ENCODE assay signal across 26 cellular contexts in the genomic region with DNA sequence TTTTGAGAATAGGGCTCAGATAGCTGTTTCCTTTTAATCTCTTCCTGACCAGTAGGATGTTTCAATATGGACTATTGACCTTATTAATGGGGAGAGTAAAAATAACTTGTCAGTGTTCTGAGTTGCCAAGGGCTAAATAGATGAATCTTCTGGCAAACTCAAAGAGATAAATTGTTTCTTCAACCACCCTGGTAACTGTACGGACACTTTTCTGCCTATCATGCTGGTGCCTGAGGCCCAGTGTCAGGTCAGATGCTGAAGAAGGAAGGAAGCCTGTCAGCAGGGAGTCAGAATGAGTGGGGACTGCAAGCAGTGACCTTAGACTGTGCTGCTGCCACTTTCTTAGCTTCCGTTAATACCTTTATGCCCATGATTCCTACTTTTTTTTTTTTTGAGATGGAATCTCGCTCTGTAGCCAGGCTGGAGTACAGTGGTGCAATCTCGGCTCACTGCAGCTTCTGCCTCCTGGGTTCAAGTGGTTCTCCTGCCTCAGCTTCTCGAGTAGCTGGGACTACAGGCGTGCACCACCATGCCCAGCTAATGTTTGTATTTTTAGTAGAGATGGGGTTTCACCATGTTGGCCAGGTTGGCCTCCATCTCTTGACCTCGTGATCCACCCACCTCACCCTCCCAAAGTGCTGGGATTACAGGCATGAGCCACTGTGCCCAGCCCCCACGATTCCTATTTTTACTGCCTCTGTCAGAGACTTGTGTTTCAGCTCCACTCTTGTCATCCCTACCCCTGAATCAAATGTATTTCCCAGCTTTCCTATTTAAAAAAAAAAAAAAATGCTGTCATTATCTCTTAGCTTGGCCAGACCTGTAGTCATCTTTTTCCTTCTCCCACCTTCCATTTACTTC. TPM values are rescaled to one million over a fixed set of nuclear protein-coding genes. Genes with fewer than 3 reads are reported as not detected.
DNase-seq lines count a peak whose midpoint lies in the region; ATAC-seq, FAIRE-seq and TF ChIP-seq lines count a peak whose summit lies in the region.
"Had no signal": no experiment of that assay in that cellular context is flagged by ENCODE, and none has a peak within 500 bp of the region (broad histone marks: within the 10 kb centered on the region; RNA-seq: fewer than 3 reads in every experiment).

No MANE protein-coding gene starts in this region.

- peak overlapping the region in 2 of 11 experiments; percentile 10 to 30; a peak in 2 of 22 replicates for H3K9ac ChIP-seq in BLaER1 treated with 17β-estradiol and CSF1 and Interleukin-3, amounts not matched to agents 10 nM and 100 nM

- peaks cover 4 to 60% (median 19%) of the 10 kb centered on the region in 3 donors for H3K36me3 Mint-ChIP-seq in CD8-positive, alpha-beta memory T cell
- peaks cover 75% of the 10 kb centered on the region for H3K36me3 Mint-ChIP-seq in activated CD8-positive, alpha-beta T cell treated with anti-CD3 and anti-CD28 coated beads, Interleukin-2, amount 10 ng/mL, durations not matched to agents 7 days and 5 days (ENCODE audit: low read depth)
- H3K36me3 Mint-ChIP-seq in natural killer cell treated with Interleukin-12 subunit alpha and Interleukin-12 subunit beta and Interleukin-15 and Interleukin-18, amount 100 ng/mL, for 72 hours, result peaks cover 32% of the 10 kb centered on the region

- peaks cover 37 to 84% (median 67%) of the 10 kb centered on the region in 10 experiments for H3K4me1 ChIP-seq in BLaER1 treated with 17β-estradiol and CSF1 and Interleukin-3, amounts not matched to agents 10 nM and 100 nM
- H3K4me1 ChIP-seq in CD8-positive, alpha-beta memory T cell (ENCODE audit: insufficient read depth, low read length), result peaks cover 45% of the 10 kb centered on the region
- H3K4me1 ChIP-seq: SJSA1 had no signal

- peak overlapping the region in 6 of 8 donors; percentile 7 to 85 (median 46) for H3K27ac Mint-ChIP-seq in CD8-positive, alpha-beta memory T cell
- peak overlapping the region; percentile 32 for H3K27ac Mint-ChIP-seq in activated CD8-positive, alpha-beta T cell treated with anti-CD3 and anti-CD28 coated beads, Interleukin-2, amount 10 ng/mL, durations not matched to agents 7 days and 5 days
- H3K27ac Mint-ChIP-seq in natural killer cell treated with Interleukin-12 subunit alpha and Interleukin-12 subunit beta and Interleukin-15 and Interleukin-18, amount 100 ng/mL, for 72 hours, result peak overlapping the region; percentile 68 to 83
- H3K27ac Mint-ChIP-seq: activated T-helper 17 cell treated with anti-CD3 and anti-CD28 coated beads, Interleukin-2, amount 50 U/mL, for 72 hours; GM23338; HFFc6; WTC11 had no signal

- intact Hi-C loops in head of caudate nucleus (cut with DNase I), result no loop called here

- H4K20me1 ChIP-seq in BLaER1 treated with 17β-estradiol and CSF1 and Interleukin-3, amounts not matched to agents 10 nM and 100 nM, result peaks cover 3 to 100% (median 16%) of the 10 kb centered on the region in 11 experiments; a peak in 15 of 22 replicates

- H3K27ac ChIP-seq in BLaER1 treated with 17β-estradiol and CSF1 and Interleukin-3, amounts not matched to agents 10 nM and 100 nM, result peak overlapping the region in 8 of 11 experiments; percentile 13 to 86 (median 76); a peak in 12 of 22 replicates
- no peak overlapping the region for H3K27ac ChIP-seq in CD8-positive, alpha-beta memory T cell (ENCODE audit: low read depth, low read length)
- H3K27ac ChIP-seq: C4-2B, gastroesophageal sphincter, HL-60, SJSA1 had no signal

- H3K4me3 ChIP-seq in BLaER1 treated with 17β-estradiol and CSF1 and Interleukin-3, amounts not matched to agents 10 nM and 100 nM, result no peak overlapping the region
- H3K4me3 ChIP-seq in CD8-positive, alpha-beta memory T cell (ENCODE audit: low read length), result no peak overlapping the region
- H3K4me3 ChIP-seq: gastroesophageal sphincter, GM23338, SJSA1 had no signal

- no peak for ATAC-seq in activated CD8-positive, alpha-beta T cell treated with anti-CD3 and anti-CD28 coated beads, Interleukin-2, amount 10 ng/mL, durations not matched to agents 7 days and 5 days
- ATAC-seq in natural killer cell treated with Interleukin-12 subunit alpha and Interleukin-12 subunit beta and Interleukin-15 and Interleukin-18, amount 100 ng/mL, for 72 hours, result no peak
- ATAC-seq: activated T-helper 17 cell treated with anti-CD3 and anti-CD28 coated beads, Interleukin-2, amount 50 U/mL, for 72 hours; gastroesophageal sphincter; GM23338; left lobe of liver; WTC11 had no signal

- DNase-seq in CD8-positive, alpha-beta memory T cell, result no peak
- no peak for DNase-seq in activated CD8-positive, alpha-beta T cell treated with anti-CD3 and anti-CD28 coated beads, Interleukin-2, amount 10 ng/mL, durations not matched to agents 7 days and 5 days
- no peak for DNase-seq in natural killer cell treated with Interleukin-12 subunit alpha and Interleukin-12 subunit beta and Interleukin-15 and Interleukin-18, amount 100 ng/mL, for 72 hours (ENCODE audit: low spot score)
- DNase-seq in C1 segment of cervical spinal cord (lab: John Stamatoyannopoulos, UW) (no peak), head of caudate nucleus (no peak), GM12892 (ENCODE audit: insufficient read length) (no peak), CD1c-positive myeloid dendritic cell (ENCODE audit: extremely low spot score) (no peak)
- DNase-seq: activated CD4-positive, alpha-beta T cell treated with anti-CD3 and anti-CD28 coated beads, Interleukin-2, amount 50 U/mL, for 1 hour; activated naive CD4-positive, alpha-beta T cell treated with anti-CD3 and anti-CD28 coated beads, Interleukin-2, amount 50 U/mL, for 16 hours; EL; HFFc6; Karpas-422; NCI-H1436; NCI-H446 treated with DMSO at 0.1 percent for 48 hours; substantia nigra had no signal

- H3K9me3 Mint-ChIP-seq in CD8-positive, alpha-beta memory T cell, result no peaks in the 10 kb centered on the region
- H3K9me3 Mint-ChIP-seq in activated CD8-positive, alpha-beta T cell treated with anti-CD3 and anti-CD28 coated beads, Interleukin-2, amount 10 ng/mL, durations not matched to agents 7 days and 5 days (ENCODE audit: insufficient read depth), result no peaks in the 10 kb centered on the region
- no peaks in the 10 kb centered on the region for H3K9me3 Mint-ChIP-seq in natural killer cell treated with Interleukin-12 subunit alpha and Interleukin-12 subunit beta and Interleukin-15 and Interleukin-18, amount 100 ng/mL, for 72 hours
- H3K9me3 Mint-ChIP-seq: activated T-helper 17 cell treated with anti-CD3 and anti-CD28 coated beads, Interleukin-2, amount 50 U/mL, for 72 hours; GM23338; HFFc6; T-helper 1 cell treated with Interleukin-12 subunit alpha and Interleukin-12 subunit beta and Interleukin-4 antibody, amounts not matched to agents 30 μg/mL and 1 μg/mL, for 36 hours; WTC11 had no signal

- H3K27me3 Mint-ChIP-seq in CD8-positive, alpha-beta memory T cell, result no peaks in the 10 kb centered on the region
- H3K27me3 Mint-ChIP-seq in activated CD8-positive, alpha-beta T cell treated with anti-CD3 and anti-CD28 coated beads, Interleukin-2, amount 10 ng/mL, durations not matched to agents 7 days and 5 days (ENCODE audit: low read depth), result no peaks in the 10 kb centered on the region
- H3K27me3 Mint-ChIP-seq in natural killer cell treated with Interleukin-12 subunit alpha and Interleukin-12 subunit beta and Interleukin-15 and Interleukin-18, amount 100 ng/mL, for 72 hours, result no peaks in the 10 kb centered on the region
- H3K27me3 Mint-ChIP-seq: activated T-helper 17 cell treated with anti-CD3 and anti-CD28 coated beads, Interleukin-2, amount 50 U/mL, for 72 hours had no signal

- no peak for TF ChIP-seq POLR2A in GM12892 (IDR thresholded peaks at IDR 0.05; ENCODE audit: low read depth, low read length)

- H3K9me3 ChIP-seq in BLaER1 treated with 17β-estradiol and CSF1 and Interleukin-3, amounts not matched to agents 10 nM and 100 nM (replicated peaks in 1 of 11), result no peaks in the 10 kb centered on the region
- H3K9me3 ChIP-seq in CD8-positive, alpha-beta memory T cell (ENCODE audit: low read length), result no peaks in the 10 kb centered on the region
- H3K9me3 ChIP-seq: gastroesophageal sphincter, SJSA1 had no signal

- FAIRE-seq in GM12892 (lab: Jason Lieb, UNC), result no peak
- FAIRE-seq: astrocyte had no signal

- CTCF ChIA-PET in CD8-positive, alpha-beta memory T cell (lab: Charles Lee), result interaction anchor here (0.9 to 12.5 kb wide), 10 partner anchors 10 to 173 kb away, joined by 3 to 199 read pairs (median 12); a partner anchor contains a TSS
- CTCF ChIA-PET in activated CD8-positive, alpha-beta T cell treated with anti-CD3 and anti-CD28 coated beads, Interleukin-2, amount 10 ng/mL, durations not matched to agents 7 days and 5 days (lab: Charles Lee), result interaction anchor here (0.7 to 11.8 kb wide), 18 partner anchors 8 to 332 kb away, joined by 3 to 246 read pairs (median 16); a partner anchor contains a TSS

- no peaks in the 10 kb centered on the region for H3K27me3 ChIP-seq in BLaER1 treated with 17β-estradiol and CSF1 and Interleukin-3, amounts not matched to agents 10 nM and 100 nM
- no peaks in the 10 kb centered on the region for H3K27me3 ChIP-seq in CD8-positive, alpha-beta memory T cell (ENCODE audit: insufficient read depth, low read length, poor library complexity, severe bottlenecking)
- H3K27me3 ChIP-seq: gastroesophageal sphincter, SJSA1 had no signal

- H3K4me3 Mint-ChIP-seq in CD8-positive, alpha-beta memory T cell, result no peak overlapping the region
- no peak overlapping the region for H3K4me3 Mint-ChIP-seq in activated CD8-positive, alpha-beta T cell treated with anti-CD3 and anti-CD28 coated beads, Interleukin-2, amount 10 ng/mL, durations not matched to agents 7 days and 5 days
- no peak overlapping the region for H3K4me3 Mint-ChIP-seq in natural killer cell treated with Interleukin-12 subunit alpha and Interleukin-12 subunit beta and Interleukin-15 and Interleukin-18, amount 100 ng/mL, for 72 hours
- H3K4me3 Mint-ChIP-seq: activated T-helper 17 cell treated with anti-CD3 and anti-CD28 coated beads, Interleukin-2, amount 50 U/mL, for 72 hours; GM23338; HFFc6; T-helper 1 cell treated with Interleukin-12 subunit alpha and Interleukin-12 subunit beta and Interleukin-4 antibody, amounts not matched to agents 30 μg/mL and 1 μg/mL, for 36 hours; WTC11 had no signal

- peak overlapping the region in 7 of 11 experiments; percentile 15 to 88 (median 79); a peak in 11 of 22 replicates for H3K4me2 ChIP-seq in BLaER1 treated with 17β-estradiol and CSF1 and Interleukin-3, amounts not matched to agents 10 nM and 100 nM
- H3K4me2 ChIP-seq: GM23338 had no signal

- peaks cover 18 to 70% (median 56%) of the 10 kb centered on the region in 11 experiments for H3K36me3 ChIP-seq in BLaER1 treated with 17β-estradiol and CSF1 and Interleukin-3, amounts not matched to agents 10 nM and 100 nM
- peaks cover 28% of the 10 kb centered on the region for H3K36me3 ChIP-seq in CD8-positive, alpha-beta memory T cell (ENCODE audit: insufficient read depth, low read length)

- H3K4me1 Mint-ChIP-seq in CD8-positive, alpha-beta memory T cell, result peaks cover 55 to 70% (median 63%) of the 10 kb centered on the region in 3 donors
- peaks cover 65% of the 10 kb centered on the region for H3K4me1 Mint-ChIP-seq in activated CD8-positive, alpha-beta T cell treated with anti-CD3 and anti-CD28 coated beads, Interleukin-2, amount 10 ng/mL, durations not matched to agents 7 days and 5 days (ENCODE audit: low read depth)
- peaks cover 43 to 59% of the 10 kb centered on the region in 2 donors for H3K4me1 Mint-ChIP-seq in natural killer cell treated with Interleukin-12 subunit alpha and Interleukin-12 subunit beta and Interleukin-15 and Interleukin-18, amount 100 ng/mL, for 72 hours (ENCODE audit: low read depth in 2 of 2)

- POLR2A ChIA-PET in CD8-positive, alpha-beta memory T cell (lab: Charles Lee), result interaction anchor here (1.0 kb wide), 1 partner anchor 32 kb away, joined by 3 read pairs; no protein-coding TSS in a partner anchor
- POLR2A ChIA-PET in activated CD8-positive, alpha-beta T cell treated with anti-CD3 and anti-CD28 coated beads, Interleukin-2, amount 10 ng/mL, durations not matched to agents 7 days and 5 days (lab: Charles Lee), result interaction anchor here (0.6 to 1.4 kb wide), 4 partner anchors 13 to 84 kb away, joined by 3 to 4 read pairs (median 3); no protein-coding TSS in a partner anchor

RNA-seq across cellular contexts. Expression of a gene that starts 33.7 kb away (rescaled TPM):
- total RNA-seq in CD8-positive, alpha-beta memory T cell, result 10 to 100 TPM; 36.6 to 41.9 TPM
- 34.4 TPM for polyA plus RNA-seq in CD8-positive, alpha-beta memory T cell
- total RNA-seq in activated CD8-positive, alpha-beta T cell treated with anti-CD3 and anti-CD28 coated beads, Interleukin-2, amount 10 ng/mL, durations not matched to agents 7 days and 5 days, result 10 to 100 TPM; 90.1 to 90.9 TPM
- total RNA-seq in natural killer cell treated with Interleukin-12 subunit alpha and Interleukin-12 subunit beta and Interleukin-15 and Interleukin-18, amount 100 ng/mL, for 72 hours, result 100 to 1,000 TPM in 1 of 2 donors, 10 to 100 TPM in 1; 62.7 to 105 TPM
- 15.0 TPM for polyA plus RNA-seq in GM12892 (2012; ENCODE audit: missing spikeins)
